Comparison of ENCODE assay signal across 8 cellular contexts in genomic region chr7:106542550-106543220, GRCh38.
DNase-seq lines count a peak whose midpoint lies in the region; ATAC-seq and TF ChIP-seq lines count a peak whose summit lies in the region.

No MANE protein-coding gene starts in this region.

- in situ Hi-C loops in KBM-7 (cut with MboI; ENCODE audit: low pct_unique_long_range_greater_than_20kb, low sequenced_read_pairs): no loop called here
- in situ Hi-C loops in Panc1 (cut with HindIII; ENCODE audit: low pct_unique_long_range_greater_than_20kb, low sequenced_read_pairs): no loop called here

- CTCF ChIA-PET in Panc1 (lab: Charles Lee): interaction anchor here (0.5 to 0.6 kb wide), 2 partner anchors 22 to 245 kb away, joined by 3 to 4 read pairs; no protein-coding TSS in a partner anchor

- no peaks in the 10 kb centered on the region for H3K4me1 Mint-ChIP-seq in immature natural killer cell

- POLR2A ChIA-PET in Panc1 (lab: Charles Lee): interaction anchor here (0.6 kb wide), 2 partner anchors 266 to 437 kb away, joined by 3 to 8 read pairs; no protein-coding TSS in a partner anchor

- no peak overlapping the region for H3K4me3 Mint-ChIP-seq in immature natural killer cell

- ATAC-seq in GM21447 (IDR thresholded peaks at IDR 0.05; ENCODE audit: unreplicated experiment): peak; percentile 87
- peak; percentile 78 for ATAC-seq in Panc1
- no peak for ATAC-seq in GM19023 (IDR thresholded peaks at IDR 0.05; ENCODE audit: unreplicated experiment)

- H3K36me3 Mint-ChIP-seq in immature natural killer cell: no peaks in the 10 kb centered on the region

- H3K9me3 ChIP-seq in Panc1 (ENCODE audit: control insufficient read depth, insufficient read depth, low read depth, low read length) (no peaks in the 10 kb centered on the region), ascending aorta (no peaks in the 10 kb centered on the region)

- no peaks in the 10 kb centered on the region for H3K9me3 Mint-ChIP-seq in immature natural killer cell

- no peak overlapping the region for H3K4me3 ChIP-seq in Panc1 (ENCODE audit: low read depth in 2 of 2, low read length in 2 of 2)
- no peak overlapping the region for H3K4me3 ChIP-seq in ascending aorta

- H3K4me1 ChIP-seq in Panc1 (ENCODE audit: control insufficient read depth, insufficient read depth, low read length) (no peaks in the 10 kb centered on the region), ascending aorta (no peaks in the 10 kb centered on the region)

- TF ChIP-seq CTCF in Panc1 (IDR thresholded peaks at IDR 0.05) (peak; percentile 71), ascending aorta (IDR thresholded peaks at IDR 0.05) (peak in 2 of 3 experiments; percentile 43 to 44)

- no peak overlapping the region for H3K27ac Mint-ChIP-seq in immature natural killer cell

- no TSS peak for BruUV-seq in Panc1 (replicated peaks; lab: Mats Ljungman, UMichigan)

- H3K27ac ChIP-seq in Panc1 (ENCODE audit: low read length) (no peak overlapping the region), ascending aorta (no peak overlapping the region)

- H3K27me3 Mint-ChIP-seq in immature natural killer cell (ENCODE audit: low read depth in 3 of 3): peaks cover 0 to 6% (median 0%) of the 10 kb centered on the region in 3 donors

- H3K36me3 ChIP-seq in Panc1 (ENCODE audit: control insufficient read depth, insufficient read depth, low read length) (no peaks in the 10 kb centered on the region), ascending aorta (no peaks in the 10 kb centered on the region)

- intact Hi-C loops in Panc1 (cut with micrococcal nuclease; ENCODE audit: unreplicated experiment): loop anchor here (1.0 kb wide), 1 partner anchor 195 kb away; no protein-coding TSS in a partner anchor
- intact Hi-C loops in ascending aorta (cut with DNase I): loop anchor here (5.0 kb wide), 1 partner anchor 195 kb away; no protein-coding TSS in a partner anchor

- H3K27me3 ChIP-seq in Panc1 (ENCODE audit: control insufficient read depth, insufficient read depth, low read length): no peaks in the 10 kb centered on the region
- H3K27me3 ChIP-seq in ascending aorta: no peaks in the 10 kb centered on the region

- peak; percentile 92 for DNase-seq in EH (ENCODE audit: low read depth)
- peak; percentile 71 for DNase-seq in KBM-7
- peak; percentile 42 for DNase-seq in Panc1 (ENCODE audit: low read depth, low spot score)
- DNase-seq in ascending aorta (ENCODE audit: low spot score in 2 of 2): peak in 1 of 2 donors; percentile 68
- peak in 2 of 3 donors; percentile 3 to 5 for DNase-seq in immature natural killer cell
- peak; percentile 59 for DNase-seq in stimulated activated CD4-positive, alpha-beta T cell treated with anti-CD3 and anti-CD28 coated beads, Interleukin-15, amount 100 ng/mL, for 24 hours
